ENCODE assay signal across 16 cellular contexts in the genomic region with DNA sequence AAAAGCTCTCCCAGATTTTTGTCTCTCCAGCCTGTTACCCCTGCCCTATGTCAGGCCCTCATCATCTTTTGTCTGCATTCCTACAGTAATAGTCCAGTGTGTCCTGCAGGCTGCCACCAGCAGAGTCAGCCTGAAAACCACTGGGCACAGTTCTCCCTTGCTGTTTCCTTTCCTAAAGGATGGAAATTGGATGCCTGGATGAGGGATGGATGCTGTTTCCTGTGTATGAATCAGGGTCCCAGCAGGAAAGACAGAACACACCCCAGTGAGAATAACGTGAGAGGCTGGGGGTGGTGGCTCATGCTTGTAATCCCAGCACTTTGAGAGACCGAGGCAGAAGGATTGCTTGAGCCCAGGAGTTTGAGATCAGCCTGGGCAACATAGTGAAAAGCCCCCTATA.
"Had no signal": no experiment of that assay in that cellular context is flagged by ENCODE, and none has a peak within 500 bp of the region (broad histone marks: within the 10 kb centered on the region; RNA-seq: fewer than 3 reads in every experiment).

No MANE protein-coding gene starts in this region.

- H3K9me3 ChIP-seq: esophagus squamous epithelium, prostate gland, suprapubic skin, vagina had no signal

- H3K27ac Mint-ChIP-seq: activated CD4-positive, alpha-beta T cell treated with anti-CD3 and anti-CD28 coated beads, Interleukin-2, amount 10 ng/mL, durations not matched to agents 24 days and 14 days; activated CD8-positive, alpha-beta T cell treated with anti-CD3 and anti-CD28 coated beads for 36 hours; dendritic cell treated with granulocyte-macrophage colony-stimulating factor and Interleukin-4, amounts not matched to agents 40 ng/mL and 50 ng/mL, for 4 days; natural killer cell; stimulated activated naive CD8-positive, alpha-beta T cell treated with anti-CD3 and anti-CD28 coated beads, Interleukin-15, Interleukin-2, amounts not matched to agents 100 ng/mL and 50 ng/mL, for 24 hours had no signal

- H3K36me3 ChIP-seq: prostate gland, suprapubic skin, vagina had no signal

- H3K27me3 ChIP-seq: esophagus squamous epithelium, suprapubic skin, vagina had no signal

- H3K9me3 Mint-ChIP-seq: activated CD4-positive, alpha-beta T cell treated with anti-CD3 and anti-CD28 coated beads, Interleukin-2, amount 10 ng/mL, durations not matched to agents 24 days and 14 days; activated CD8-positive, alpha-beta T cell treated with anti-CD3 and anti-CD28 coated beads for 36 hours; dendritic cell treated with granulocyte-macrophage colony-stimulating factor and Interleukin-4, amounts not matched to agents 40 ng/mL and 50 ng/mL, for 4 days; natural killer cell; stimulated activated naive CD8-positive, alpha-beta T cell treated with anti-CD3 and anti-CD28 coated beads, Interleukin-15, Interleukin-2, amounts not matched to agents 100 ng/mL and 50 ng/mL, for 24 hours had no signal

- H3K4me3 Mint-ChIP-seq: activated CD4-positive, alpha-beta T cell treated with anti-CD3 and anti-CD28 coated beads, Interleukin-2, amount 10 ng/mL, durations not matched to agents 24 days and 14 days; activated CD8-positive, alpha-beta T cell treated with anti-CD3 and anti-CD28 coated beads for 36 hours; dendritic cell treated with granulocyte-macrophage colony-stimulating factor and Interleukin-4, amounts not matched to agents 40 ng/mL and 50 ng/mL, for 4 days; natural killer cell; stimulated activated naive CD8-positive, alpha-beta T cell treated with anti-CD3 and anti-CD28 coated beads, Interleukin-15, Interleukin-2, amounts not matched to agents 100 ng/mL and 50 ng/mL, for 24 hours had no signal

- H3K36me3 Mint-ChIP-seq: natural killer cell had no signal

- H3K27me3 Mint-ChIP-seq: activated CD8-positive, alpha-beta T cell treated with anti-CD3 and anti-CD28 coated beads for 36 hours had no signal

- H3K27ac ChIP-seq: esophagus squamous epithelium, prostate gland, suprapubic skin, vagina had no signal

- H3K4me3 ChIP-seq: esophagus squamous epithelium, prostate gland, suprapubic skin, vagina had no signal

- ATAC-seq: activated CD8-positive, alpha-beta T cell treated with anti-CD3 and anti-CD28 coated beads for 36 hours; natural killer cell; right cardiac atrium had no signal

- DNase-seq: activated CD4-positive, alpha-beta T cell treated with anti-CD3 and anti-CD28 coated beads, Interleukin-2, amount 10 ng/mL, durations not matched to agents 24 days and 14 days; activated CD8-positive, alpha-beta T cell treated with anti-CD3 and anti-CD28 coated beads for 36 hours; activated naive CD4-positive, alpha-beta T cell treated with anti-CD3 and anti-CD28 coated beads, Interleukin-2, amount 50 U/mL, for 16 hours; activated T-cell treated with anti-CD3 and anti-CD28 coated beads, Interleukin-2, amount 50 U/mL, for 1 hour; effector CD8-positive, alpha-beta T cell; esophagus squamous epithelium; natural killer cell; stimulated activated CD4-positive, alpha-beta T cell treated with anti-CD3 and anti-CD28 coated beads, Interleukin-2, amount 100 ng/mL, for 24 hours; T-helper 9 cell; trophoblast cell had no signal
